ENCODE assay signal across 1 cellular context in genomic region chr16:87983416-87984097, GRCh38.
TF ChIP-seq lines count a peak whose summit lies in the region.

No MANE protein-coding gene starts in this region.

TF ChIP-seq in SK-N-SH, 30 proteins besides CTCF, POLR2A, EP300 and RAD21:
- TF ChIP-seq SMC3 (IDR thresholded peaks at IDR 0.05; ENCODE audit: low read depth, low read length), result peak; percentile 36
